Comparison of ENCODE assay signal across 18 cellular contexts in the genomic region with DNA sequence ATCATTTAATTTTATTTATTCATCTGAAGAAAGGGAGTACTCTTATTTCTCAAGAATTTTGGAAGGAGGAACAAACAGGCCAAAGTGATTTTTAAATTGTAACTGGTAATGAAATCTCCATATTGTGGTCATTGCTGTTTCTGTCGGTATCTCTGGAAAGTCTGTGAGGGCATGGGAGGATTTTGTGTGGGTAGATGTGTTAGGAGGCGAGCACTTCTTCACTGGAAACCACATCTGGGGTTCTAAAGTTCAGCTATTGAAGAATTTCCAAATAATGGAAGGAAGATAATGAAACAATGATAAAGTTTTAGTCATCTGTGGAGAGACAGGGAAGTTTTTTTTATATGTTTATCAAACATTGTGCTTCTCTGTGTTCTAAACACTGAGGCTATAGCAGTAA. TPM values are rescaled to one million over a fixed set of nuclear protein-coding genes. Genes with fewer than 3 reads are reported as not detected.
A peak's percentile ranks its signal among the peaks of the same experiment; 100 is the strongest.
DNase-seq lines count a peak whose midpoint lies in the region; ATAC-seq, FAIRE-seq and TF ChIP-seq lines count a peak whose summit lies in the region.
"Had no signal": no experiment of that assay in that cellular context is flagged by ENCODE, and none has a peak within 500 bp of the region (broad histone marks: within the 10 kb centered on the region; RNA-seq: fewer than 3 reads in every experiment).

No MANE protein-coding gene starts in this region.

- TF ChIP-seq CTCF in ascending aorta (IDR thresholded peaks at IDR 0.05) (no peak), HepG2 (CRISPR knock-in tag; IDR thresholded peaks at IDR 0.05) (no peak)

- 29% methylated on average over 2 of the region's 2 CpGs for WGBS in HepG2 (ENCODE audit: low lambda C conversion rate)

- H3K4me3 Mint-ChIP-seq in central memory CD8-positive, alpha-beta T cell = no peak overlapping the region

- no peak for FAIRE-seq in GM19239 (lab: Jason Lieb, UNC)
- FAIRE-seq in HepG2 (lab: Jason Lieb, UNC) = no peak

- H3K4me1 ChIP-seq in ascending aorta (no peaks in the 10 kb centered on the region), HepG2 (ENCODE audit: insufficient read depth, low read length) (no peaks in the 10 kb centered on the region)
- H3K4me1 ChIP-seq: SJSA1 had no signal

- no peaks in the 10 kb centered on the region for H3K79me2 ChIP-seq in HepG2 (ENCODE audit: insufficient read depth, low read length)

- peaks cover 30% of the 10 kb centered on the region for H3K4me1 Mint-ChIP-seq in central memory CD8-positive, alpha-beta T cell

- intact Hi-C loops in ascending aorta (cut with DNase I) = no loop called here
- intact Hi-C loops in HepG2 (cut with micrococcal nuclease; ENCODE audit: unreplicated experiment) = no loop called here

- CTCF ChIA-PET in HepG2 (lab: Yijun Ruan, JAX; ENCODE audit: low intra/inter-chr PET ratio, low total read pairs) = no interaction called here

- in situ Hi-C loops in HepG2 (cut with HindIII; ENCODE audit: extremely low pct_ligation_motif_present, low pct_unique_long_range_greater_than_20kb) (no loop called here), KBM-7 (cut with MboI; ENCODE audit: low pct_unique_long_range_greater_than_20kb, low sequenced_read_pairs) (no loop called here)

- no peaks in the 10 kb centered on the region for H3K9me3 Mint-ChIP-seq in central memory CD8-positive, alpha-beta T cell
- H3K9me3 Mint-ChIP-seq: natural killer cell treated with Interleukin-12 subunit alpha and Interleukin-12 subunit beta and Interleukin-15 and Interleukin-18, amount 100 ng/mL, for 72 hours had no signal

- H3K27ac ChIP-seq in ascending aorta = no peak overlapping the region
- H3K27ac ChIP-seq in HepG2 (ENCODE audit: extremely low read length, insufficient read depth, low read length) = no peak overlapping the region
- H3K27ac ChIP-seq: BLaER1 treated with 17β-estradiol and CSF1 and Interleukin-3, amounts not matched to agents 10 nM and 100 nM; brain microvascular endothelial cell; heart right ventricle; SJSA1 had no signal

- no peak for TF ChIP-seq RAD21 in HepG2 (CRISPR knock-in tag; IDR thresholded peaks at IDR 0.05)

- no peaks in the 10 kb centered on the region for H3K9me3 ChIP-seq in ascending aorta
- H3K9me3 ChIP-seq in HepG2 (ENCODE audit: low read length) = no peaks in the 10 kb centered on the region
- H3K9me3 ChIP-seq: heart right ventricle, SJSA1 had no signal

- TF ChIP-seq EP300 in HepG2 (IDR thresholded peaks at IDR 0.05; ENCODE audit: low read depth in 2 of 2, low read length in 2 of 2) (no peak), HepG2 (CRISPR knock-in tag; IDR thresholded peaks at IDR 0.05; ENCODE audit: borderline replicate concordance) (no peak)

- peaks cover 23% of the 10 kb centered on the region for H3K36me3 Mint-ChIP-seq in central memory CD8-positive, alpha-beta T cell (ENCODE audit: insufficient read depth)

- no peak overlapping the region for H2AFZ ChIP-seq in HepG2 (ENCODE audit: low read length)

- no peak overlapping the region for H3K4me3 ChIP-seq in ascending aorta
- no peak overlapping the region for H3K4me3 ChIP-seq in HepG2 (replicated peaks in 1 of 3; ENCODE audit: insufficient read depth in 1 of 3, low read depth in 2 of 3, low read length in 3 of 3)
- H3K4me3 ChIP-seq: BLaER1 treated with 17β-estradiol and CSF1 and Interleukin-3, amounts not matched to agents 10 nM and 100 nM; heart right ventricle; SJSA1 had no signal

- ATAC-seq in GM18511 (IDR thresholded peaks at IDR 0.05; ENCODE audit: unreplicated experiment) (peak; percentile 19), GM21381 (IDR thresholded peaks at IDR 0.05; ENCODE audit: unreplicated experiment) (peak; percentile 16), HG03159 (IDR thresholded peaks at IDR 0.05; ENCODE audit: unreplicated experiment) (peak; percentile 11), HepG2 (no peak)
- no peak for ATAC-seq in central memory CD8-positive, alpha-beta T cell (replicated peaks; ENCODE audit: extremely low read depth, poor library complexity, severe bottlenecking)
- ATAC-seq: heart right ventricle; left colon; natural killer cell treated with Interleukin-12 subunit alpha and Interleukin-12 subunit beta and Interleukin-15 and Interleukin-18, amount 100 ng/mL, for 72 hours; sciatic nerve had no signal

- no peak for TF ChIP-seq POLR2A in HepG2 (IDR thresholded peaks at IDR 0.05; ENCODE audit: insufficient read depth in 1 of 2, low read depth in 2 of 2, low read length in 2 of 2)

- no peaks in the 10 kb centered on the region for H4K20me1 ChIP-seq in HepG2 (ENCODE audit: insufficient read depth, low read length)
- H4K20me1 ChIP-seq: BLaER1 treated with 17β-estradiol and CSF1 and Interleukin-3, amounts not matched to agents 10 nM and 100 nM had no signal

- H3K27ac Mint-ChIP-seq in central memory CD8-positive, alpha-beta T cell (ENCODE audit: low read depth) = peak overlapping the region; percentile 16
- H3K27ac Mint-ChIP-seq: natural killer cell treated with Interleukin-12 subunit alpha and Interleukin-12 subunit beta and Interleukin-15 and Interleukin-18, amount 100 ng/mL, for 72 hours had no signal

- DNase-seq in central memory CD8-positive, alpha-beta T cell (ENCODE audit: low spot score in 2 of 2) = no peak
- DNase-seq in ascending aorta (ENCODE audit: low spot score in 2 of 2) (no peak), GM19239 (ENCODE audit: insufficient read length, low spot score) (no peak), HepG2 (ENCODE audit: low spot score) (no peak), KBM-7 (no peak)
- DNase-seq: activated T-cell treated with anti-CD3 and anti-CD28 coated beads, Interleukin-2, amount 50 U/mL, for 1 hour; brain microvascular endothelial cell; heart right ventricle; left colon; NCI-H1436; NCI-H748 treated with DMSO at 0.1 percent for 48 hours had no signal

- H3K36me3 ChIP-seq in ascending aorta = peaks cover 6 to 29% of the 10 kb centered on the region in 2 donors
- no peaks in the 10 kb centered on the region for H3K36me3 ChIP-seq in HepG2 (replicated peaks in 1 of 2; ENCODE audit: control insufficient read depth in 1 of 2, insufficient read depth in 2 of 2, low read length in 2 of 2)
- H3K36me3 ChIP-seq: brain microvascular endothelial cell, SJSA1 had no signal

- no peaks in the 10 kb centered on the region for H3K27me3 Mint-ChIP-seq in central memory CD8-positive, alpha-beta T cell
- H3K27me3 Mint-ChIP-seq: natural killer cell treated with Interleukin-12 subunit alpha and Interleukin-12 subunit beta and Interleukin-15 and Interleukin-18, amount 100 ng/mL, for 72 hours had no signal

- no peak overlapping the region for H3K4me2 ChIP-seq in HepG2 (ENCODE audit: low read depth, low read length)

- H3K27me3 ChIP-seq in ascending aorta (no peaks in the 10 kb centered on the region), HepG2 (ENCODE audit: control insufficient read depth in 1 of 2, insufficient read depth in 2 of 2, low read length in 2 of 2) (0 out of 5 replicates have a peak, but pooled peaks cover 0 to 5% of the 10 kb centered on the region in 2 experiments)
- H3K27me3 ChIP-seq: BLaER1 treated with 17β-estradiol and CSF1 and Interleukin-3, amounts not matched to agents 10 nM and 100 nM; brain microvascular endothelial cell; heart right ventricle; SJSA1 had no signal

- H3K9ac ChIP-seq in HepG2 (ENCODE audit: insufficient read depth, low read depth, low read length) = no peak overlapping the region
- H3K9ac ChIP-seq: BLaER1 treated with 17β-estradiol and CSF1 and Interleukin-3, amounts not matched to agents 10 nM and 100 nM had no signal

- POLR2A ChIA-PET in HepG2 (lab: Yijun Ruan, JAX) = no interaction called here

- BruUV-seq in HepG2 (replicated peaks; lab: Mats Ljungman, UMichigan) = no TSS peak

RNA-seq across cellular contexts. Expression of a gene that starts 6.6 kb away (rescaled TPM):
- not detected for total RNA-seq in ascending aorta
- 0.42 and 0.72 TPM in 2 replicates for total RNA-seq in HepG2 (2016; rRNA removed; fragmentation: Illumina TruSeq; extraction: Trizol)
- total RNA-seq in HepG2 (2016; cell fraction: cytosol; rRNA removed; fragmentation: Illumina TruSeq; extraction: Trizol; ENCODE audit: low read depth) = 0.09 TPM in 1 of 2 replicates, not detected in the other
- total RNA-seq in HepG2 (2016; cell fraction: insoluble cytoplasmic fraction; rRNA removed; fragmentation: Illumina TruSeq; extraction: Trizol) = 0.40 and 0.48 TPM in 2 replicates
- 0.10 and 0.40 TPM in 2 replicates for total RNA-seq in HepG2 (2016; cell fraction: membrane; rRNA removed; fragmentation: Illumina TruSeq; extraction: Trizol)
- total RNA-seq in HepG2 (2016; cell fraction: nucleus; rRNA removed; fragmentation: Illumina TruSeq; extraction: Trizol) = 0.47 and 0.68 TPM in 2 replicates
- polyA plus RNA-seq in HepG2 (2011; rRNA removed) = 0.13 and 0.33 TPM in 2 replicates
- 0.11 and 0.17 TPM in 2 replicates for polyA plus RNA-seq in HepG2 (2011; cell fraction: cytosol; rRNA removed)
- polyA plus RNA-seq in HepG2 (2011; cell fraction: nucleus; rRNA removed) = 0.35 and 0.83 TPM in 2 replicates
- 0.07 and 0.16 TPM in 2 replicates for polyA plus RNA-seq in HepG2 (2012)
- polyA plus RNA-seq in HepG2 (2016; cell fraction: cytosol; fragmentation: Illumina TruSeq; extraction: Trizol; ENCODE audit: low read depth) = 0.12 TPM in 1 of 2 replicates, not detected in the other
- polyA plus RNA-seq in HepG2 (2016; cell fraction: insoluble cytoplasmic fraction; fragmentation: Illumina TruSeq; extraction: Trizol; ENCODE audit: low read depth) = 0.43 and 0.85 TPM in 2 replicates
- 0.09 TPM in 1 of 2 replicates, not detected in the other for polyA plus RNA-seq in HepG2 (2016; cell fraction: membrane; fragmentation: Illumina TruSeq; extraction: Trizol; ENCODE audit: low read depth)
- 0.57 and 0.62 TPM in 2 replicates for polyA plus RNA-seq in HepG2 (2016; cell fraction: nucleus; fragmentation: Illumina TruSeq; extraction: Trizol; ENCODE audit: insufficient read depth, low read depth)
- polyA minus RNA-seq in HepG2 (2011; rRNA and poly(A)+ RNA removed; ENCODE audit: low replicate concordance) = 2.3 TPM in 1 of 2 replicates, not detected in the other
- polyA minus RNA-seq in HepG2 (2011; cell fraction: cytosol; rRNA and poly(A)+ RNA removed) = not detected in 2 replicates
- 0.26 and 0.62 TPM in 2 replicates for polyA minus RNA-seq in HepG2 (2011; cell fraction: nucleus; rRNA and poly(A)+ RNA removed)

RNA-seq across cellular contexts. Expression of a gene that starts 35.0 kb away (rescaled TPM):
- total RNA-seq in ascending aorta = 0.64 TPM
- not detected in 2 replicates for total RNA-seq in HepG2 (2016; rRNA removed; fragmentation: Illumina TruSeq; extraction: Trizol)
- total RNA-seq in HepG2 (2016; cell fraction: cytosol; rRNA removed; fragmentation: Illumina TruSeq; extraction: Trizol; ENCODE audit: low read depth) = not detected in 2 replicates
- not detected in 2 replicates for total RNA-seq in HepG2 (2016; cell fraction: insoluble cytoplasmic fraction; rRNA removed; fragmentation: Illumina TruSeq; extraction: Trizol)
- not detected in 2 replicates for total RNA-seq in HepG2 (2016; cell fraction: membrane; rRNA removed; fragmentation: Illumina TruSeq; extraction: Trizol)
- not detected in 2 replicates for total RNA-seq in HepG2 (2016; cell fraction: nucleus; rRNA removed; fragmentation: Illumina TruSeq; extraction: Trizol)
- not detected in 2 replicates for polyA plus RNA-seq in HepG2 (2011; rRNA removed)
- not detected in 2 replicates for polyA plus RNA-seq in HepG2 (2011; cell fraction: cytosol; rRNA removed)
- polyA plus RNA-seq in HepG2 (2011; cell fraction: nucleus; rRNA removed) = not detected in 2 replicates
- not detected in 2 replicates for polyA plus RNA-seq in HepG2 (2012)
- not detected in 2 replicates for polyA plus RNA-seq in HepG2 (2016; cell fraction: cytosol; fragmentation: Illumina TruSeq; extraction: Trizol; ENCODE audit: low read depth)
- polyA plus RNA-seq in HepG2 (2016; cell fraction: insoluble cytoplasmic fraction; fragmentation: Illumina TruSeq; extraction: Trizol; ENCODE audit: low read depth) = not detected in 2 replicates
- not detected in 2 replicates for polyA plus RNA-seq in HepG2 (2016; cell fraction: membrane; fragmentation: Illumina TruSeq; extraction: Trizol; ENCODE audit: low read depth)
- polyA plus RNA-seq in HepG2 (2016; cell fraction: nucleus; fragmentation: Illumina TruSeq; extraction: Trizol; ENCODE audit: insufficient read depth, low read depth) = not detected in 2 replicates
- not detected in 2 replicates for polyA minus RNA-seq in HepG2 (2011; rRNA and poly(A)+ RNA removed; ENCODE audit: low replicate concordance)
- polyA minus RNA-seq in HepG2 (2011; cell fraction: cytosol; rRNA and poly(A)+ RNA removed) = not detected in 2 replicates
- polyA minus RNA-seq in HepG2 (2011; cell fraction: nucleus; rRNA and poly(A)+ RNA removed) = not detected in 2 replicates

RNA-seq across cellular contexts. Expression of a gene that starts 50.7 kb away (rescaled TPM):
- total RNA-seq in ascending aorta (not detected), HepG2 (2016; rRNA removed; fragmentation: Illumina TruSeq; extraction: Trizol) (not detected in 2 replicates)
- not detected in 2 replicates for total RNA-seq in HepG2 (2016; cell fraction: cytosol; rRNA removed; fragmentation: Illumina TruSeq; extraction: Trizol; ENCODE audit: low read depth)
- not detected in 2 replicates for total RNA-seq in HepG2 (2016; cell fraction: insoluble cytoplasmic fraction; rRNA removed; fragmentation: Illumina TruSeq; extraction: Trizol)
- not detected in 2 replicates for total RNA-seq in HepG2 (2016; cell fraction: membrane; rRNA removed; fragmentation: Illumina TruSeq; extraction: Trizol)
- not detected in 2 replicates for total RNA-seq in HepG2 (2016; cell fraction: nucleus; rRNA removed; fragmentation: Illumina TruSeq; extraction: Trizol)
- not detected in 2 replicates for polyA plus RNA-seq in HepG2 (2011; rRNA removed)
- polyA plus RNA-seq in HepG2 (2011; cell fraction: cytosol; rRNA removed) = not detected in 2 replicates
- not detected in 2 replicates for polyA plus RNA-seq in HepG2 (2011; cell fraction: nucleus; rRNA removed)
- not detected in 2 replicates for polyA plus RNA-seq in HepG2 (2012)
- not detected in 2 replicates for polyA plus RNA-seq in HepG2 (2016; cell fraction: cytosol; fragmentation: Illumina TruSeq; extraction: Trizol; ENCODE audit: low read depth)
- not detected in 2 replicates for polyA plus RNA-seq in HepG2 (2016; cell fraction: insoluble cytoplasmic fraction; fragmentation: Illumina TruSeq; extraction: Trizol; ENCODE audit: low read depth)
- not detected in 2 replicates for polyA plus RNA-seq in HepG2 (2016; cell fraction: membrane; fragmentation: Illumina TruSeq; extraction: Trizol; ENCODE audit: low read depth)
- polyA plus RNA-seq in HepG2 (2016; cell fraction: nucleus; fragmentation: Illumina TruSeq; extraction: Trizol; ENCODE audit: insufficient read depth, low read depth) = not detected in 2 replicates
- not detected in 2 replicates for polyA minus RNA-seq in HepG2 (2011; rRNA and poly(A)+ RNA removed; ENCODE audit: low replicate concordance)
- not detected in 2 replicates for polyA minus RNA-seq in HepG2 (2011; cell fraction: cytosol; rRNA and poly(A)+ RNA removed)
- not detected in 2 replicates for polyA minus RNA-seq in HepG2 (2011; cell fraction: nucleus; rRNA and poly(A)+ RNA removed)
- total RNA-seq: heart right ventricle; left colon; natural killer cell treated with Interleukin-12 subunit alpha and Interleukin-12 subunit beta and Interleukin-15 and Interleukin-18, amount 100 ng/mL, for 72 hours; sciatic nerve; SJSA1 had no signal
- polyA plus RNA-seq: heart right ventricle had no signal

RNA-seq across cellular contexts. Expression of a gene that starts 53.4 kb away (rescaled TPM):
- total RNA-seq in ascending aorta = 45.1 TPM
- total RNA-seq in HepG2 (2016; rRNA removed; fragmentation: Illumina TruSeq; extraction: Trizol) = 13.1 and 19.9 TPM in 2 replicates
- 1.2 and 1.4 TPM in 2 replicates for total RNA-seq in HepG2 (2016; cell fraction: cytosol; rRNA removed; fragmentation: Illumina TruSeq; extraction: Trizol; ENCODE audit: low read depth)
- total RNA-seq in HepG2 (2016; cell fraction: insoluble cytoplasmic fraction; rRNA removed; fragmentation: Illumina TruSeq; extraction: Trizol) = 14.0 and 18.8 TPM in 2 replicates
- 3.9 and 5.4 TPM in 2 replicates for total RNA-seq in HepG2 (2016; cell fraction: membrane; rRNA removed; fragmentation: Illumina TruSeq; extraction: Trizol)
- total RNA-seq in HepG2 (2016; cell fraction: nucleus; rRNA removed; fragmentation: Illumina TruSeq; extraction: Trizol) = 12.2 and 15.5 TPM in 2 replicates
- 7.0 and 7.8 TPM in 2 replicates for polyA plus RNA-seq in HepG2 (2011; rRNA removed)
- polyA plus RNA-seq in HepG2 (2011; cell fraction: cytosol; rRNA removed) = 3.5 and 6.0 TPM in 2 replicates
- 4.2 and 7.6 TPM in 2 replicates for polyA plus RNA-seq in HepG2 (2011; cell fraction: nucleus; rRNA removed)
- 5.2 and 6.9 TPM in 2 replicates for polyA plus RNA-seq in HepG2 (2012)
- 0.83 and 0.87 TPM in 2 replicates for polyA plus RNA-seq in HepG2 (2016; cell fraction: cytosol; fragmentation: Illumina TruSeq; extraction: Trizol; ENCODE audit: low read depth)
- 13.8 and 14.0 TPM in 2 replicates for polyA plus RNA-seq in HepG2 (2016; cell fraction: insoluble cytoplasmic fraction; fragmentation: Illumina TruSeq; extraction: Trizol; ENCODE audit: low read depth)
- polyA plus RNA-seq in HepG2 (2016; cell fraction: membrane; fragmentation: Illumina TruSeq; extraction: Trizol; ENCODE audit: low read depth) = 2.4 and 3.1 TPM in 2 replicates
- polyA plus RNA-seq in HepG2 (2016; cell fraction: nucleus; fragmentation: Illumina TruSeq; extraction: Trizol; ENCODE audit: insufficient read depth, low read depth) = 13.1 and 13.2 TPM in 2 replicates
- 6.2 and 13.6 TPM in 2 replicates for polyA minus RNA-seq in HepG2 (2011; rRNA and poly(A)+ RNA removed; ENCODE audit: low replicate concordance)
- polyA minus RNA-seq in HepG2 (2011; cell fraction: cytosol; rRNA and poly(A)+ RNA removed) = 5.2 and 5.9 TPM in 2 replicates
- 12.1 and 13.2 TPM in 2 replicates for polyA minus RNA-seq in HepG2 (2011; cell fraction: nucleus; rRNA and poly(A)+ RNA removed)

RNA-seq across cellular contexts. Expression of a gene that starts 58.2 kb away (rescaled TPM):
- 32.5 TPM for total RNA-seq in ascending aorta
- total RNA-seq in HepG2 (2016; rRNA removed; fragmentation: Illumina TruSeq; extraction: Trizol) = 2.2 and 2.4 TPM in 2 replicates
- 0.18 TPM in 1 of 2 replicates, not detected in the other for total RNA-seq in HepG2 (2016; cell fraction: cytosol; rRNA removed; fragmentation: Illumina TruSeq; extraction: Trizol; ENCODE audit: low read depth)
- 2.5 and 2.9 TPM in 2 replicates for total RNA-seq in HepG2 (2016; cell fraction: insoluble cytoplasmic fraction; rRNA removed; fragmentation: Illumina TruSeq; extraction: Trizol)
- total RNA-seq in HepG2 (2016; cell fraction: membrane; rRNA removed; fragmentation: Illumina TruSeq; extraction: Trizol) = 0.43 and 0.59 TPM in 2 replicates
- 2.6 and 3.7 TPM in 2 replicates for total RNA-seq in HepG2 (2016; cell fraction: nucleus; rRNA removed; fragmentation: Illumina TruSeq; extraction: Trizol)
- 3.2 and 3.4 TPM in 2 replicates for polyA plus RNA-seq in HepG2 (2011; rRNA removed)
- polyA plus RNA-seq in HepG2 (2011; cell fraction: cytosol; rRNA removed) = 0.63 and 1.5 TPM in 2 replicates
- 4.6 and 7.1 TPM in 2 replicates for polyA plus RNA-seq in HepG2 (2011; cell fraction: nucleus; rRNA removed)
- 1.5 and 4.6 TPM in 2 replicates for polyA plus RNA-seq in HepG2 (2012)
- 0.10 and 0.29 TPM in 2 replicates for polyA plus RNA-seq in HepG2 (2016; cell fraction: cytosol; fragmentation: Illumina TruSeq; extraction: Trizol; ENCODE audit: low read depth)
- 1.6 and 2.4 TPM in 2 replicates for polyA plus RNA-seq in HepG2 (2016; cell fraction: insoluble cytoplasmic fraction; fragmentation: Illumina TruSeq; extraction: Trizol; ENCODE audit: low read depth)
- 0.16 and 0.17 TPM in 2 replicates for polyA plus RNA-seq in HepG2 (2016; cell fraction: membrane; fragmentation: Illumina TruSeq; extraction: Trizol; ENCODE audit: low read depth)
- polyA plus RNA-seq in HepG2 (2016; cell fraction: nucleus; fragmentation: Illumina TruSeq; extraction: Trizol; ENCODE audit: insufficient read depth, low read depth) = 4.4 and 5.1 TPM in 2 replicates
- 0.37 and 2.1 TPM in 2 replicates for polyA minus RNA-seq in HepG2 (2011; rRNA and poly(A)+ RNA removed; ENCODE audit: low replicate concordance)
- 0.70 and 0.99 TPM in 2 replicates for polyA minus RNA-seq in HepG2 (2011; cell fraction: cytosol; rRNA and poly(A)+ RNA removed)
- polyA minus RNA-seq in HepG2 (2011; cell fraction: nucleus; rRNA and poly(A)+ RNA removed) = 3.3 and 7.7 TPM in 2 replicates

Comparison
In these comparisons a context has a peak if more than half of its experiments do, and no peak if none do; other contexts are left out.
1. ATAC-seq: peak in GM18511 (single experiment), GM21381 (single experiment) and HG03159 (single experiment); none in central memory CD8-positive, alpha-beta T cell (single experiment) and HepG2 (single experiment).